In genomic region chr6:42086665-42087050, GRCh38 we compare ENCODE assay signal across 22 cellular contexts. TPM values are rescaled to one million over a fixed set of nuclear protein-coding genes. Genes with fewer than 3 reads are reported as not detected.
"Had no signal": no experiment of that assay in that cellular context is flagged by ENCODE, and none has a peak within 500 bp of the region (broad histone marks: within the 10 kb centered on the region; RNA-seq: fewer than 3 reads in every experiment).

No MANE protein-coding gene starts in this region.

- H3K9me3 ChIP-seq: thoracic aorta had no signal

- H3K27me3 Mint-ChIP-seq: activated naive CD8-positive, alpha-beta T cell treated with anti-CD3 and anti-CD28 coated beads, Interleukin-2, amount 10 ng/mL, durations not matched to agents 7 days and 5 days; memory B cell; stimulated activated memory B cell treated with anti-CD40 and anti-IgM and Interleukin-4, amounts not matched to agents 10 μg/mL and 1 μg/mL and 100 μg/mL, for 72 hours had no signal

- H3K4me1 Mint-ChIP-seq: activated naive CD8-positive, alpha-beta T cell treated with anti-CD3 and anti-CD28 coated beads, Interleukin-2, amount 10 ng/mL, durations not matched to agents 7 days and 5 days; memory B cell; nephron had no signal

- H3K27ac ChIP-seq: foreskin keratinocyte, thoracic aorta, WERI-Rb-1 had no signal

- DNase-seq: activated CD4-positive, CD25-positive, alpha-beta regulatory T cell treated with anti-CD3 and anti-CD28 coated beads, Interleukin-2, amount 50 U/mL, for 72 hours; activated naive CD4-positive, alpha-beta T cell; activated naive CD8-positive, alpha-beta T cell treated with anti-CD3 and anti-CD28 coated beads, Interleukin-2, amount 10 ng/mL, durations not matched to agents 7 days and 5 days; activated T-cell treated with anti-CD3 and anti-CD28 coated beads, Interleukin-2, amount 50 U/mL, for 1 hour; amniotic stem cell; cerebellar nuclear complex; foreskin keratinocyte; hippocampal formation; kidney glomerular epithelial cell; nucleus accumbens; stimulated activated CD4-positive, alpha-beta T cell treated with anti-CD3 and anti-CD28 coated beads, Interleukin-15, amount 100 ng/mL, for 24 hours; T-helper 1 cell; WERI-Rb-1 had no signal

- H3K36me3 Mint-ChIP-seq: activated naive CD8-positive, alpha-beta T cell treated with anti-CD3 and anti-CD28 coated beads, Interleukin-2, amount 10 ng/mL, durations not matched to agents 7 days and 5 days had no signal

- H3K27ac Mint-ChIP-seq: activated naive CD8-positive, alpha-beta T cell treated with anti-CD3 and anti-CD28 coated beads, Interleukin-2, amount 10 ng/mL, durations not matched to agents 7 days and 5 days; activated T-helper 2 cell treated with anti-CD3 and anti-CD28 coated beads, Interferon-gamma antibody, Interleukin-2, Interleukin-4, amounts not matched to agents 10 μg/mL and 5 μg/mL and 100 μg/mL, durations not matched to agents 14 hours and 24 hours and 36 hours; memory B cell; nephron; stimulated activated memory B cell treated with anti-CD40 and anti-IgM and Interleukin-4, amounts not matched to agents 10 μg/mL and 1 μg/mL and 100 μg/mL, for 72 hours had no signal

- H3K9me3 Mint-ChIP-seq: activated naive CD8-positive, alpha-beta T cell treated with anti-CD3 and anti-CD28 coated beads, Interleukin-2, amount 10 ng/mL, durations not matched to agents 7 days and 5 days; activated T-helper 2 cell treated with anti-CD3 and anti-CD28 coated beads, Interferon-gamma antibody, Interleukin-2, Interleukin-4, amounts not matched to agents 10 μg/mL and 5 μg/mL and 100 μg/mL, durations not matched to agents 14 hours and 24 hours and 36 hours; memory B cell; nephron; stimulated activated memory B cell treated with anti-CD40 and anti-IgM and Interleukin-4, amounts not matched to agents 10 μg/mL and 1 μg/mL and 100 μg/mL, for 72 hours had no signal

- H3K36me3 ChIP-seq: thoracic aorta had no signal

- H3K4me3 ChIP-seq: smooth muscle cell, thoracic aorta had no signal

- ATAC-seq: foreskin keratinocyte; stimulated activated memory B cell treated with anti-CD40 and anti-IgM and Interleukin-4, amounts not matched to agents 10 μg/mL and 1 μg/mL and 100 μg/mL, for 72 hours had no signal

- H3K27me3 ChIP-seq: foreskin keratinocyte had no signal

- H3K4me3 Mint-ChIP-seq: activated naive CD8-positive, alpha-beta T cell treated with anti-CD3 and anti-CD28 coated beads, Interleukin-2, amount 10 ng/mL, durations not matched to agents 7 days and 5 days; memory B cell; nephron; stimulated activated memory B cell treated with anti-CD40 and anti-IgM and Interleukin-4, amounts not matched to agents 10 μg/mL and 1 μg/mL and 100 μg/mL, for 72 hours had no signal

- FAIRE-seq: bronchial epithelial cell, TTC549 had no signal

RNA-seq across cellular contexts. Expression of gene C6orf132, which starts 55.8 kb away (rescaled TPM):
- total RNA-seq: mononuclear cell had no signal
